Comparison of ENCODE assay signal across 6 cellular contexts in genomic region chr7:148462774-148463173, GRCh38.
A peak's percentile ranks its signal among the peaks of the same experiment; 100 is the strongest.
DNase-seq lines count a peak whose midpoint lies in the region; ATAC-seq, FAIRE-seq and TF ChIP-seq lines count a peak whose summit lies in the region.
"Not testable (repeated sequence)": the region's sequence is repeated elsewhere in the genome, so short reads cannot be mapped to it uniquely, and the experiment has no call there.

No MANE protein-coding gene starts in this region.

- H3K9me2 ChIP-seq in hepatocyte (replicated peaks; ENCODE audit: insufficient read depth), result not testable (repeated sequence)

- CTCF ChIA-PET in Caco-2 (lab: Charles Lee), result not testable (repeated sequence)

- peak; percentile 77 to 83 for DNase-seq in Caco-2
- DNase-seq in SK-N-DZ (ENCODE audit: low spot score), result peak; percentile 43
- DNase-seq in Right ventricle myocardium inferior (ENCODE audit: missing footprints), result peak; percentile 32
- peak; percentile 31 for DNase-seq in hepatocyte (ENCODE audit: low spot score)
- DNase-seq in neural progenitor cell (ENCODE audit: low spot score), result not testable (repeated sequence)
- DNase-seq in small intestine, result peak; percentile 83

- TF ChIP-seq CTCF in Caco-2 (IDR thresholded peaks at IDR 0.05; ENCODE audit: insufficient read depth in 1 of 2, low read depth in 1 of 2, low read length in 1 of 2, severe bottlenecking in 1 of 2, unreplicated experiment in 1 of 2); hepatocyte (IDR thresholded peaks at IDR 0.05; ENCODE audit: poor library complexity); neural progenitor cell (IDR thresholded peaks at IDR 0.05): not testable (repeated sequence)

- not testable (repeated sequence) for H3K27me3 ChIP-seq in Caco-2 (replicated peaks; ENCODE audit: control insufficient read depth, insufficient read depth, low read length); hepatocyte; neural progenitor cell; small intestine (ENCODE audit: control insufficient read depth in 2 of 2, insufficient read depth in 2 of 2, low read length in 2 of 2)

- peaks cover 26% of the 10 kb centered on the region for H3K9me3 ChIP-seq in Caco-2
- not testable (repeated sequence) for H3K9me3 ChIP-seq in hepatocyte (ENCODE audit: low read depth); neural progenitor cell (ENCODE audit: low read depth); small intestine (ENCODE audit: control insufficient read depth, low read depth)

- POLR2A ChIA-PET in Caco-2 (lab: Charles Lee), result not testable (repeated sequence)

- H3K4me3 ChIP-seq in Caco-2 (ENCODE audit: low read depth, low read length); hepatocyte; neural progenitor cell; small intestine (ENCODE audit: low read depth in 1 of 2, low read length in 2 of 2): not testable (repeated sequence)

- peaks cover 30% of the 10 kb centered on the region for H3K4me1 Mint-ChIP-seq in Caco-2 (ENCODE audit: low read depth, unreplicated experiment)
- H3K4me1 Mint-ChIP-seq in neural progenitor cell, result not testable (repeated sequence)

- H4K20me1 ChIP-seq in hepatocyte (ENCODE audit: insufficient read depth, poor library complexity, severe bottlenecking); neural progenitor cell (ENCODE audit: low read depth): not testable (repeated sequence)

- peaks cover 29% of the 10 kb centered on the region for H3K4me1 ChIP-seq in Caco-2
- peaks cover 11% of the 10 kb centered on the region for H3K4me1 ChIP-seq in hepatocyte (ENCODE audit: insufficient read depth)
- H3K4me1 ChIP-seq in neural progenitor cell, result not testable (repeated sequence)
- peaks cover 0 to 10% of the 10 kb centered on the region in 2 donors for H3K4me1 ChIP-seq in small intestine (ENCODE audit: control insufficient read depth in 2 of 2, insufficient read depth in 1 of 2, low read depth in 1 of 2, low read length in 1 of 2)

- H3K27ac ChIP-seq in hepatocyte, result peak overlapping the region; percentile 30
- H3K27ac ChIP-seq in neural progenitor cell; small intestine (ENCODE audit: low read depth in 1 of 2, low read length in 1 of 2): not testable (repeated sequence)

- BruUV-seq in Caco-2 (replicated peaks; lab: Mats Ljungman, UMichigan), result not testable (repeated sequence)

- H3K27ac Mint-ChIP-seq in Caco-2 (ENCODE audit: unreplicated experiment), result peak overlapping the region; percentile 74
- not testable (repeated sequence) for H3K27ac Mint-ChIP-seq in neural progenitor cell

- FAIRE-seq in small intestine (lab: Jason Lieb, UNC), result not testable (repeated sequence)

- H2AFZ ChIP-seq in hepatocyte; neural progenitor cell (replicated peaks): not testable (repeated sequence)

- peaks cover 27% of the 10 kb centered on the region for H3K36me3 Mint-ChIP-seq in Caco-2 (ENCODE audit: insufficient read depth, unreplicated experiment)
- H3K36me3 Mint-ChIP-seq in neural progenitor cell, result not testable (repeated sequence)

- not testable (repeated sequence) for H3K4me2 ChIP-seq in hepatocyte, neural progenitor cell

- peaks cover 39% of the 10 kb centered on the region for H3K9me3 Mint-ChIP-seq in Caco-2 (ENCODE audit: unreplicated experiment)
- H3K9me3 Mint-ChIP-seq in neural progenitor cell, result peaks cover 11% of the 10 kb centered on the region

- not testable (repeated sequence) for H3K79me2 ChIP-seq in hepatocyte; neural progenitor cell (ENCODE audit: low read depth)

- not testable (repeated sequence) for H3F3A ChIP-seq in neural progenitor cell (ENCODE audit: low read depth)

- peak overlapping the region; percentile 49 for H3K4me3 Mint-ChIP-seq in Caco-2 (ENCODE audit: unreplicated experiment)
- peak overlapping the region; percentile 27 for H3K4me3 Mint-ChIP-seq in neural progenitor cell

- not testable (repeated sequence) for H3K27me3 Mint-ChIP-seq in Caco-2 (ENCODE audit: insufficient read depth, unreplicated experiment)
- peaks cover 18% of the 10 kb centered on the region for H3K27me3 Mint-ChIP-seq in neural progenitor cell (ENCODE audit: insufficient read depth, low read depth)

- intact Hi-C loops in Caco-2 (cut with micrococcal nuclease; ENCODE audit: unreplicated experiment), result loop anchor here (2.0 to 5.0 kb wide), 2 partner anchors 34 to 145 kb away; no protein-coding TSS in a partner anchor
- intact Hi-C loops in Right ventricle myocardium inferior (cut with DNase I), result not testable (repeated sequence)

- H3K36me3 ChIP-seq in Caco-2 (ENCODE audit: control insufficient read depth, insufficient read depth, low read length); hepatocyte (replicated peaks; ENCODE audit: insufficient read depth, low read depth); neural progenitor cell; small intestine (ENCODE audit: control insufficient read depth in 2 of 2, insufficient read depth in 2 of 2, low read length in 2 of 2): not testable (repeated sequence)

- 53% methylated on average over 9 of the region's 9 CpGs for WGBS in hepatocyte (ENCODE audit: low lambda C conversion rate, missing lambda C conversion rate)
- 22 to 67% (median 48%) methylated on average over 9 of the region's 9 CpGs for WGBS in small intestine, 3 donors

- H3K9ac ChIP-seq in neural progenitor cell, result not testable (repeated sequence)

- ATAC-seq in Right ventricle myocardium inferior, result not testable (repeated sequence)
